ENCODE assay signal across 21 cellular contexts in the genomic region with DNA sequence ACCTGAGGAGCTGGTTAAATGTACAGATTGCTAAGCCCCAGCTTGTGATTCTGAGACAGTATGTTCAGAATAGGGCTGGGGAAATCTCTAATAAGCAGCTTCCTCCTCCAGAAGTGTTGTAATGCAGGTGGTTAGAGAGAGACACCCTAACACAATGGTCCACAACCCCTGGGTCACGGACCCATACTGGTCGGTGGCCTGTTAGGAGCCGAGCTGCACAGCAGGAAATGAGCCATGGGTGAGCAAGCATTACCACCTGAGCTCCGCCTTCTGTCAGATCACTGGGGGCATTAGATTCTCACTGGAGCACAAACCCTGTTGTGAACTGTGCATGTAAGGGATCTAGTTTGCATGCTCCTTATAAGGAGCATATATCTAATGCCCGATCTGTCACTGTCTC.
DNase-seq lines count a peak whose midpoint lies in the region; ATAC-seq and TF ChIP-seq lines count a peak whose summit lies in the region.
"Had no signal": no experiment of that assay in that cellular context is flagged by ENCODE, and none has a peak within 500 bp of the region (broad histone marks: within the 10 kb centered on the region; RNA-seq: fewer than 3 reads in every experiment).

No MANE protein-coding gene starts in this region.

- H3K4me1 Mint-ChIP-seq in GM23338, result no peaks in the 10 kb centered on the region
- H3K4me1 Mint-ChIP-seq: activated CD4-positive, alpha-beta T cell treated with anti-CD3 and anti-CD28 coated beads, Interleukin-2, amount 10 ng/mL, durations not matched to agents 24 days and 14 days; CD8-positive, alpha-beta memory T cell had no signal

- H3K27ac Mint-ChIP-seq in GM23338, result no peak overlapping the region
- H3K27ac Mint-ChIP-seq: activated CD4-positive, alpha-beta T cell treated with anti-CD3 and anti-CD28 coated beads, Interleukin-2, amount 10 ng/mL, durations not matched to agents 24 days and 14 days; CD8-positive, alpha-beta memory T cell had no signal

- no peaks in the 10 kb centered on the region for H3F3A ChIP-seq in GM23338 (replicated peaks; ENCODE audit: low read depth)

- H3K4me3 Mint-ChIP-seq in GM23338, result no peak overlapping the region
- H3K4me3 Mint-ChIP-seq: activated CD4-positive, alpha-beta T cell treated with anti-CD3 and anti-CD28 coated beads, Interleukin-2, amount 10 ng/mL, durations not matched to agents 24 days and 14 days; CD8-positive, alpha-beta memory T cell had no signal

- H3K36me3 Mint-ChIP-seq in GM23338 (ENCODE audit: low read depth), result no peaks in the 10 kb centered on the region

- H3K9me3 Mint-ChIP-seq in GM23338, result no peaks in the 10 kb centered on the region
- H3K9me3 Mint-ChIP-seq: activated CD4-positive, alpha-beta T cell treated with anti-CD3 and anti-CD28 coated beads, Interleukin-2, amount 10 ng/mL, durations not matched to agents 24 days and 14 days; CD8-positive, alpha-beta memory T cell had no signal

- no peak overlapping the region for H3K27ac ChIP-seq in GM23338 (ENCODE audit: low read depth)
- peak overlapping the region; percentile 81 for H3K27ac ChIP-seq in epithelial cell of prostate
- H3K27ac ChIP-seq in heart right ventricle, result no peak overlapping the region
- H3K27ac ChIP-seq: HL-60, KMS-11, left ventricle myocardium inferior, SJCRH30, upper lobe of left lung had no signal

- no peaks in the 10 kb centered on the region for H3K9me3 ChIP-seq in heart right ventricle
- H3K9me3 ChIP-seq: left ventricle myocardium inferior, SJCRH30, spleen, upper lobe of left lung had no signal

- H3K27me3 Mint-ChIP-seq in GM23338 (ENCODE audit: insufficient read depth, low read depth, poor library complexity), result no peaks in the 10 kb centered on the region
- H3K27me3 Mint-ChIP-seq: activated CD4-positive, alpha-beta T cell treated with anti-CD3 and anti-CD28 coated beads, Interleukin-2, amount 10 ng/mL, durations not matched to agents 24 days and 14 days; CD8-positive, alpha-beta memory T cell had no signal

- H3K4me3 ChIP-seq in GM23338 (no peak overlapping the region), heart right ventricle (no peak overlapping the region)
- H3K4me3 ChIP-seq: left ventricle myocardium inferior, SJCRH30, spleen, upper lobe of left lung had no signal

- intact Hi-C loops in heart right ventricle (cut with DNase I), result no loop called here

- H3K27me3 ChIP-seq in GM23338 (ENCODE audit: insufficient read depth) (no peaks in the 10 kb centered on the region), heart right ventricle (no peaks in the 10 kb centered on the region)
- H3K27me3 ChIP-seq: SJCRH30, spleen, upper lobe of left lung had no signal

- H4K20me1 ChIP-seq in GM23338 (replicated peaks; ENCODE audit: insufficient read depth), result no peaks in the 10 kb centered on the region

- no peaks in the 10 kb centered on the region for H3K79me2 ChIP-seq in GM23338 (replicated peaks; ENCODE audit: insufficient read depth)

- H3K4me1 ChIP-seq in GM23338 (ENCODE audit: insufficient read depth) (no peaks in the 10 kb centered on the region), heart right ventricle (no peaks in the 10 kb centered on the region)
- H3K4me1 ChIP-seq: left ventricle myocardium inferior, SJCRH30, upper lobe of left lung had no signal

- H3K9me2 ChIP-seq in GM23338 (ENCODE audit: insufficient read depth), result no peaks in the 10 kb centered on the region

- 78 to 80% methylated on average over 5 of the region's 5 CpGs for WGBS in heart right ventricle, 2 donors

- H2AFZ ChIP-seq in GM23338, result no peak overlapping the region

- DNase-seq in A172 (ENCODE audit: low spot score) (peak; percentile 56), GM23338 (ENCODE audit: low spot score) (no peak), NCI-H69 (lab: John Stamatoyannopoulos, UW) (peak; percentile 75), epithelial cell of prostate (ENCODE audit: low read depth, low spot score) (no peak), heart right ventricle (no peak), globus pallidus (ENCODE audit: low spot score) (no peak)
- DNase-seq: activated CD4-positive, alpha-beta T cell treated with anti-CD3 and anti-CD28 coated beads, Interleukin-2, amount 10 ng/mL, durations not matched to agents 24 days and 14 days; activated naive CD4-positive, alpha-beta T cell; CD8-positive, alpha-beta memory T cell; left ventricle myocardium inferior; NCI-H1694; posterior cingulate gyrus; SJCRH30; spleen; stimulated activated naive CD4-positive, alpha-beta T cell; T1000; upper lobe of left lung had no signal

- no peaks in the 10 kb centered on the region for H3K36me3 ChIP-seq in GM23338 (ENCODE audit: insufficient read depth)
- peaks cover 0 to 8% (median 0%) of the 10 kb centered on the region in 9 donors for H3K36me3 ChIP-seq in heart right ventricle
- H3K36me3 ChIP-seq: left ventricle myocardium inferior, SJCRH30, upper lobe of left lung had no signal

- ATAC-seq in GM23338 (peak; percentile 29; the same call in 1 of the 3 replicates), GM19452 (IDR thresholded peaks at IDR 0.05; ENCODE audit: unreplicated experiment) (no peak), heart right ventricle (no peak), HG03108 (IDR thresholded peaks at IDR 0.05; ENCODE audit: unreplicated experiment) (no peak)

- TF ChIP-seq CTCF in GM23338 (conservative IDR thresholded peaks at IDR 0.05; ENCODE audit: low read depth in 2 of 2), result no peak
- TF ChIP-seq CTCF in heart right ventricle (IDR thresholded peaks at IDR 0.05), result no peak

- no peak overlapping the region for H3K4me2 ChIP-seq in GM23338
- H3K4me2 ChIP-seq: KMS-11 had no signal

TF ChIP-seq in GM23338, 12 proteins besides CTCF, POLR2A, EP300 and RAD21:
- TF ChIP-seq, protein P1, sequence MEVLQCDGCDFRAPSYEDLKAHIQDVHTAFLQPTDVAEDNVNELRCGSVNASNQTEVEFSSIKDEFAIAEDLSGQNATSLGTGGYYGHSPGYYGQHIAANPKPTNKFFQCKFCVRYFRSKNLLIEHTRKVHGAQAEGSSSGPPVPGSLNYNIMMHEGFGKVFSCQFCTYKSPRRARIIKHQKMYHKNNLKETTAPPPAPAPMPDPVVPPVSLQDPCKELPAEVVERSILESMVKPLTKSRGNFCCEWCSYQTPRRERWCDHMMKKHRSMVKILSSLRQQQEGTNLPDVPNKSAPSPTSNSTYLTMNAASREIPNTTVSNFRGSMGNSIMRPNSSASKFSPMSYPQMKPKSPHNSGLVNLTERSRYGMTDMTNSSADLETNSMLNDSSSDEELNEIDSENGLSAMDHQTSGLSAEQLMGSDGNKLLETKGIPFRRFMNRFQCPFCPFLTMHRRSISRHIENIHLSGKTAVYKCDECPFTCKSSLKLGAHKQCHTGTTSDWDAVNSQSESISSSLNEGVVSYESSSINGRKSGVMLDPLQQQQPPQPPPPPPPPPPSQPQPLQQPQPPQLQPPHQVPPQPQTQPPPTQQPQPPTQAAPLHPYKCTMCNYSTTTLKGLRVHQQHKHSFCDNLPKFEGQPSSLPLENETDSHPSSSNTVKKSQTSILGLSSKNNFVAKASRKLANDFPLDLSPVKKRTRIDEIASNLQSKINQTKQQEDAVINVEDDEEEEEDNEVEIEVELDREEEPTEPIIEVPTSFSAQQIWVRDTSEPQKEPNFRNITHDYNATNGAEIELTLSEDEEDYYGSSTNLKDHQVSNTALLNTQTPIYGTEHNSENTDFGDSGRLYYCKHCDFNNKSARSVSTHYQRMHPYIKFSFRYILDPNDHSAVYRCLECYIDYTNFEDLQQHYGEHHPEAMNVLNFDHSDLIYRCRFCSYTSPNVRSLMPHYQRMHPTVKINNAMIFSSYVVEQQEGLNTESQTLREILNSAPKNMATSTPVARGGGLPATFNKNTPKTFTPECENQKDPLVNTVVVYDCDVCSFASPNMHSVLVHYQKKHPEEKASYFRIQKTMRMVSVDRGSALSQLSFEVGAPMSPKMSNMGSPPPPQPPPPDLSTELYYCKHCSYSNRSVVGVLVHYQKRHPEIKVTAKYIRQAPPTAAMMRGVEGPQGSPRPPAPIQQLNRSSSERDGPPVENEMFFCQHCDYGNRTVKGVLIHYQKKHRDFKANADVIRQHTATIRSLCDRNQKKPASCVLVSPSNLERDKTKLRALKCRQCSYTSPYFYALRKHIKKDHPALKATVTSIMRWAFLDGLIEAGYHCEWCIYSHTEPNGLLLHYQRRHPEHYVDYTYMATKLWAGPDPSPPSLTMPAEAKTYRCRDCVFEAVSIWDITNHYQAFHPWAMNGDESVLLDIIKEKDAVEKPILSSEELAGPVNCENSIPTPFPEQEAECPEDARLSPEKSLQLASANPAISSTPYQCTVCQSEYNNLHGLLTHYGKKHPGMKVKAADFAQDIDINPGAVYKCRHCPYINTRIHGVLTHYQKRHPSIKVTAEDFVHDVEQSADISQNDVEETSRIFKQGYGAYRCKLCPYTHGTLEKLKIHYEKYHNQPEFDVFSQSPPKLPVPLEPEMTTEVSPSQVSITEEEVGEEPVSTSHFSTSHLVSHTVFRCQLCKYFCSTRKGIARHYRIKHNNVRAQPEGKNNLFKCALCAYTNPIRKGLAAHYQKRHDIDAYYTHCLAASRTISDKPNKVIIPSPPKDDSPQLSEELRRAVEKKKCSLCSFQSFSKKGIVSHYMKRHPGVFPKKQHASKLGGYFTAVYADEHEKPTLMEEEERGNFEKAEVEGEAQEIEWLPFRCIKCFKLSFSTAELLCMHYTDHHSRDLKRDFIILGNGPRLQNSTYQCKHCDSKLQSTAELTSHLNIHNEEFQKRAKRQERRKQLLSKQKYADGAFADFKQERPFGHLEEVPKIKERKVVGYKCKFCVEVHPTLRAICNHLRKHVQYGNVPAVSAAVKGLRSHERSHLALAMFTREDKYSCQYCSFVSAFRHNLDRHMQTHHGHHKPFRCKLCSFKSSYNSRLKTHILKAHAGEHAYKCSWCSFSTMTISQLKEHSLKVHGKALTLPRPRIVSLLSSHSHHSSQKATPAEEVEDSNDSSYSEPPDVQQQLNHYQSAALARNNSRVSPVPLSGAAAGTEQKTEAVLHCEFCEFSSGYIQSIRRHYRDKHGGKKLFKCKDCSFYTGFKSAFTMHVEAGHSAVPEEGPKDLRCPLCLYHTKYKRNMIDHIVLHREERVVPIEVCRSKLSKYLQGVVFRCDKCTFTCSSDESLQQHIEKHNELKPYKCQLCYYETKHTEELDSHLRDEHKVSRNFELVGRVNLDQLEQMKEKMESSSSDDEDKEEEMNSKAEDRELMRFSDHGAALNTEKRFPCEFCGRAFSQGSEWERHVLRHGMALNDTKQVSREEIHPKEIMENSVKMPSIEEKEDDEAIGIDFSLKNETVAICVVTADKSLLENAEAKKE (CRISPR knock-in tag; IDR thresholded peaks at IDR 0.05), result no peak
- TF ChIP-seq ZNF331 (CRISPR knock-in tag; IDR thresholded peaks at IDR 0.05; ENCODE audit: low read depth), result no peak

Comparison
In these comparisons a context has a peak if more than half of its experiments do, and no peak if none do; other contexts are left out.
1. DNase-seq: peak in A172 (single experiment) and NCI-H69 (single experiment); none in GM23338 (single experiment), epithelial cell of prostate (single experiment), heart right ventricle (0 of 2) and globus pallidus (single experiment).